1 cellular context compared by ENCODE assay signal in the genomic region with DNA sequence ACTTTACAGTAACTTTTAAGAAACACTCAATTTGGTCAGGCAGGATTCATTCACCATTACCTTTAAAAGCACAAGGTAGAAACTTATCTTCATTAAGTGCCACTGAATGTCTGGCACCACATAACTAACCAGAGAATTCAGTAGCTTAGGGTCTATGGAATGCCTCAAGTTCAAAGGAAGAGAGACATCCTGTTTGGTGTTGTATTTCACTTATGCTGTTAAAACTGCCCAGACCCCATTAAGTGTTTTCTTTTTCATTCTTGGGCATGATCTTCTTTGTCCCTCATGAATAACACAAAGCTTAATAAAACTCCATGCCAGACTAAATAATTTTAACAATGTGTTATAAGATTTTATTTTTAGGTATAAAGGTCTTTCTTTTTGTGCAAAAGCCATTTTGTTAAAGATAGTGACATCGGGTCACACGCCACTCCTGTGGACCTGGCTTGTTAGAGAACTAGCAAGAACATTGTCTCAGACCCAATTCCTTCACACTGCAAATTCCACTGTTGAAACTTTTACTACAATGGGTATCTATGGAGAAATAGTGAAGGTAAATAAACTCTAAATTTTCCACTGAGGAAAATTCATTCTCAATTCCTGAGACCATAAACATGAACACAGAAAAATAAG.
TF ChIP-seq lines count a peak whose summit lies in the region.

No MANE protein-coding gene starts in this region.

TF ChIP-seq in SK-N-SH treated with all-trans-retinoic acid at 6 μM for 48 hours, 23 proteins besides CTCF, POLR2A, EP300 and RAD21 (continued from another document):
- TF ChIP-seq, protein P1, sequence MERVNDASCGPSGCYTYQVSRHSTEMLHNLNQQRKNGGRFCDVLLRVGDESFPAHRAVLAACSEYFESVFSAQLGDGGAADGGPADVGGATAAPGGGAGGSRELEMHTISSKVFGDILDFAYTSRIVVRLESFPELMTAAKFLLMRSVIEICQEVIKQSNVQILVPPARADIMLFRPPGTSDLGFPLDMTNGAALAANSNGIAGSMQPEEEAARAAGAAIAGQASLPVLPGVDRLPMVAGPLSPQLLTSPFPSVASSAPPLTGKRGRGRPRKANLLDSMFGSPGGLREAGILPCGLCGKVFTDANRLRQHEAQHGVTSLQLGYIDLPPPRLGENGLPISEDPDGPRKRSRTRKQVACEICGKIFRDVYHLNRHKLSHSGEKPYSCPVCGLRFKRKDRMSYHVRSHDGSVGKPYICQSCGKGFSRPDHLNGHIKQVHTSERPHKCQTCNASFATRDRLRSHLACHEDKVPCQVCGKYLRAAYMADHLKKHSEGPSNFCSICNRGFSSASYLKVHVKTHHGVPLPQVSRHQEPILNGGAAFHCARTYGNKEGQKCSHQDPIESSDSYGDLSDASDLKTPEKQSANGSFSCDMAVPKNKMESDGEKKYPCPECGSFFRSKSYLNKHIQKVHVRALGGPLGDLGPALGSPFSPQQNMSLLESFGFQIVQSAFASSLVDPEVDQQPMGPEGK (CRISPR knock-in tag; IDR thresholded peaks at IDR 0.05; ENCODE audit: borderline replicate concordance): peak; percentile 67; the same call in 1 of the 2 replicates
- no peak; the same call in 1 of the 2 replicates for TF ChIP-seq GLIS3 (CRISPR knock-in tag; IDR thresholded peaks at IDR 0.05)
- TF ChIP-seq ZC3H10 (CRISPR knock-in tag; IDR thresholded peaks at IDR 0.05): peak; percentile 74; the same call in 1 of the 2 replicates
- TF ChIP-seq, protein P2, sequence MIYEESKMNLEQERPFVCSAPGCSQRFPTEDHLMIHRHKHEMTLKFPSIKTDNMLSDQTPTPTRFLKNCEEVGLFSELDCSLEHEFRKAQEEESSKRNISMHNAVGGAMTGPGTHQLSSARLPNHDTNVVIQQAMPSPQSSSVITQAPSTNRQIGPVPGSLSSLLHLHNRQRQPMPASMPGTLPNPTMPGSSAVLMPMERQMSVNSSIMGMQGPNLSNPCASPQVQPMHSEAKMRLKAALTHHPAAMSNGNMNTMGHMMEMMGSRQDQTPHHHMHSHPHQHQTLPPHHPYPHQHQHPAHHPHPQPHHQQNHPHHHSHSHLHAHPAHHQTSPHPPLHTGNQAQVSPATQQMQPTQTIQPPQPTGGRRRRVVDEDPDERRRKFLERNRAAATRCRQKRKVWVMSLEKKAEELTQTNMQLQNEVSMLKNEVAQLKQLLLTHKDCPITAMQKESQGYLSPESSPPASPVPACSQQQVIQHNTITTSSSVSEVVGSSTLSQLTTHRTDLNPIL (CRISPR knock-in tag; IDR thresholded peaks at IDR 0.05; ENCODE audit: low read depth): peak; percentile 32; the same call in 1 of the 2 replicates
- TF ChIP-seq ZFP3 (CRISPR knock-in tag; IDR thresholded peaks at IDR 0.05): no peak
- TF ChIP-seq, protein P3, sequence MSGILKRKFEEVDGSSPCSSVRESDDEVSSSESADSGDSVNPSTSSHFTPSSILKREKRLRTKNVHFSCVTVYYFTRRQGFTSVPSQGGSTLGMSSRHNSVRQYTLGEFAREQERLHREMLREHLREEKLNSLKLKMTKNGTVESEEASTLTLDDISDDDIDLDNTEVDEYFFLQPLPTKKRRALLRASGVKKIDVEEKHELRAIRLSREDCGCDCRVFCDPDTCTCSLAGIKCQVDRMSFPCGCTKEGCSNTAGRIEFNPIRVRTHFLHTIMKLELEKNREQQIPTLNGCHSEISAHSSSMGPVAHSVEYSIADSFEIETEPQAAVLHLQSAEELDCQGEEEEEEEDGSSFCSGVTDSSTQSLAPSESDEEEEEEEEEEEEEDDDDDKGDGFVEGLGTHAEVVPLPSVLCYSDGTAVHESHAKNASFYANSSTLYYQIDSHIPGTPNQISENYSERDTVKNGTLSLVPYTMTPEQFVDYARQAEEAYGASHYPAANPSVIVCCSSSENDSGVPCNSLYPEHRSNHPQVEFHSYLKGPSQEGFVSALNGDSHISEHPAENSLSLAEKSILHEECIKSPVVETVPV (CRISPR knock-in tag; IDR thresholded peaks at IDR 0.05): peak; percentile 12; the same call in 1 of the 2 replicates
- TF ChIP-seq ISL1 (CRISPR knock-in tag; IDR thresholded peaks at IDR 0.05): peak; percentile 98
TF ChIP-seq in SK-N-SH treated with all-trans-retinoic acid at 6 μM for 48 hours: peak in this region for 6.
